In genomic region chr19:44515907-44516306, GRCh38 we compare ENCODE assay signal across 9 cellular contexts. TPM values are rescaled to one million over a fixed set of nuclear protein-coding genes. Genes with fewer than 3 reads are reported as not detected.
"Had no signal": no experiment of that assay in that cellular context is flagged by ENCODE, and none has a peak within 500 bp of the region (broad histone marks: within the 10 kb centered on the region; RNA-seq: fewer than 3 reads in every experiment).

No MANE protein-coding gene starts in this region.

- DNase-seq: GDM1, GF-D8 had no signal

- FAIRE-seq: G401.6, GM12878, GM12891, GM12892, GM18507, GM19239 had no signal

- H3K4me3 ChIP-seq: GM12878 had no signal

- ATAC-seq: GM12878 had no signal

RNA-seq across cellular contexts. Expression of gene CEACAM20, which starts 13.6 kb away (rescaled TPM):
- total RNA-seq: G401, GM12878 had no signal
- polyA plus RNA-seq: GM12878 had no signal
